Comparison of ENCODE assay signal across 1 cellular context in genomic region chr18:63578357-63578958, GRCh38.
TF ChIP-seq lines count a peak whose summit lies in the region.

No MANE protein-coding gene starts in this region.

TF ChIP-seq in HEK293, 187 proteins besides CTCF, POLR2A, EP300 and RAD21 (continued from another document):
- no peak for TF ChIP-seq PRDM2 (tag by site-specific recombination; IDR thresholded peaks at IDR 0.05; ENCODE audit: borderline replicate concordance)
